ENCODE assay signal across 11 cellular contexts in genomic region chr16:67249762-67250327, GRCh38. TPM values are rescaled to one million over a fixed set of nuclear protein-coding genes. Genes with fewer than 3 reads are reported as not detected.
DNase-seq lines count a peak whose midpoint lies in the region; ATAC-seq and TF ChIP-seq lines count a peak whose summit lies in the region.
"Had no signal": no experiment of that assay in that cellular context is flagged by ENCODE, and none has a peak within 500 bp of the region (broad histone marks: within the 10 kb centered on the region; RNA-seq: fewer than 3 reads in every experiment).

No MANE protein-coding gene starts in this region.

- POLR2A ChIA-PET in CD4-positive, alpha-beta T cell (lab: Charles Lee): interaction anchor here (0.7 to 6.2 kb wide), 2 partner anchors 12 to 22 kb away, joined by 3 to 81 read pairs; partner anchors contain the start of gene TMEM208

- peak overlapping the region; percentile 88 for H3K4me3 Mint-ChIP-seq in CD4-positive, alpha-beta T cell
- peak overlapping the region; percentile 75 for H3K4me3 Mint-ChIP-seq in natural killer cell

- CTCF ChIA-PET in CD4-positive, alpha-beta T cell (lab: Charles Lee): no interaction called here

- no peak overlapping the region for H3K9ac ChIP-seq in HUES48 (ENCODE audit: low read depth, low read length)

- peaks cover 32% of the 10 kb centered on the region for H3K4me1 Mint-ChIP-seq in CD4-positive, alpha-beta T cell (ENCODE audit: low read depth)
- peaks cover 15 to 37% of the 10 kb centered on the region in 2 donors for H3K4me1 Mint-ChIP-seq in natural killer cell

- TF ChIP-seq EP300 in stomach (IDR thresholded peaks at IDR 0.05): no peak

- no peaks in the 10 kb centered on the region for H3K36me3 Mint-ChIP-seq in CD4-positive, alpha-beta T cell (ENCODE audit: low read depth)
- no peaks in the 10 kb centered on the region for H3K36me3 Mint-ChIP-seq in natural killer cell

- DNase-seq in CD4-positive, alpha-beta T cell: no peak
- DNase-seq in astrocyte of the hippocampus (ENCODE audit: low read depth, low spot score) (peak; percentile 20), natural killer cell (no peak), stomach (no peak), GM03348 (ENCODE audit: low spot score) (no peak)
- DNase-seq: SHP77; stimulated activated naive CD4-positive, alpha-beta T cell treated with Interleukin-2 at 50 U/mL for 16 hours had no signal

- no peak for TF ChIP-seq CTCF in CD4-positive, alpha-beta T cell (IDR thresholded peaks at IDR 0.05)
- TF ChIP-seq CTCF in natural killer cell (IDR thresholded peaks at IDR 0.05): no peak
- no peak for TF ChIP-seq CTCF in stomach (IDR thresholded peaks at IDR 0.05)

- peaks cover 13% of the 10 kb centered on the region for H3K27me3 Mint-ChIP-seq in CD4-positive, alpha-beta T cell
- H3K27me3 Mint-ChIP-seq in natural killer cell (ENCODE audit: low read depth in 2 of 2): peaks cover 18 to 35% of the 10 kb centered on the region in 2 donors

- ATAC-seq in CD4-positive, alpha-beta T cell (ENCODE audit: poor library complexity): no peak
- ATAC-seq in natural killer cell (no peak), HG03439 (IDR thresholded peaks at IDR 0.05; ENCODE audit: unreplicated experiment) (no peak), HG02973 (IDR thresholded peaks at IDR 0.05; ENCODE audit: unreplicated experiment) (no peak)
- ATAC-seq: left lobe of liver had no signal

- intact Hi-C loops in CD4-positive, alpha-beta T cell (cut with DNase I, micrococcal nuclease): loop anchor here (5.0 to 10.0 kb wide), 3 partner anchors 143 to 835 kb away; partner anchors contain the start of genes NFATC3 (in 1 of the 2), PHAF1 (in 1 of the 2), RANBP10 (in 1 of the 2) and TSNAXIP1 (in 1 of the 2)
- intact Hi-C loops in natural killer cell (cut with micrococcal nuclease): no loop called here
- intact Hi-C loops in stomach (cut with DNase I; ENCODE audit: low total_unique reads): no loop called here

- H3K36me3 ChIP-seq in HUES48 (ENCODE audit: control insufficient read depth, insufficient read depth, low read length) (peaks cover 6% of the 10 kb centered on the region; the same call in 1 of the 2 replicates), stomach (no peaks in the 10 kb centered on the region)

- peaks cover 6% of the 10 kb centered on the region for H3K27me3 ChIP-seq in CD4-positive, alpha-beta T cell (ENCODE audit: control insufficient read depth, insufficient read depth, low read length)
- H3K27me3 ChIP-seq in HUES48 (ENCODE audit: control insufficient read depth, insufficient read depth, low read length) (peaks cover 26% of the 10 kb centered on the region), stomach (peaks cover 0 to 48% (median 19%) of the 10 kb centered on the region in 3 donors)

- peak overlapping the region; percentile 73; the same call in 1 of the 2 replicates for H3K4me3 ChIP-seq in HUES48 (ENCODE audit: low read depth, low read length)
- no peak overlapping the region for H3K4me3 ChIP-seq in stomach

- H3K9me3 ChIP-seq in CD4-positive, alpha-beta T cell (ENCODE audit: control insufficient read depth, low read length): no peaks in the 10 kb centered on the region
- H3K9me3 ChIP-seq in HUES48 (ENCODE audit: control insufficient read depth, insufficient read depth, low read length) (no peaks in the 10 kb centered on the region), stomach (no peaks in the 10 kb centered on the region)

- 53 to 64% (median 55%) methylated on average over 8 of the region's 8 CpGs for WGBS in stomach, 5 donors

- H3K9me3 Mint-ChIP-seq in CD4-positive, alpha-beta T cell: no peaks in the 10 kb centered on the region
- H3K9me3 Mint-ChIP-seq in natural killer cell: no peaks in the 10 kb centered on the region

- H3K27ac Mint-ChIP-seq in CD4-positive, alpha-beta T cell: no peak overlapping the region
- no peak overlapping the region for H3K27ac Mint-ChIP-seq in natural killer cell

- no peak overlapping the region for H3K27ac ChIP-seq in CD4-positive, alpha-beta T cell (ENCODE audit: low read depth, low read length)
- H3K27ac ChIP-seq in HUES48 (ENCODE audit: low read depth, low read length) (no peak overlapping the region), stomach (no peak overlapping the region)

- no peak for TF ChIP-seq POLR2A in stomach (IDR thresholded peaks at IDR 0.05)

- H3K4me1 ChIP-seq in HUES48 (ENCODE audit: control insufficient read depth, insufficient read depth, low read length) (peaks cover 23% of the 10 kb centered on the region), stomach (peaks cover 28 to 43% (median 41%) of the 10 kb centered on the region in 4 donors)

RNA-seq across cellular contexts. Expression of gene SLC9A5, which starts 1.1 kb away (rescaled TPM):
- 1 to 10 TPM; 3.1 TPM for total RNA-seq in CD4-positive, alpha-beta T cell
- total RNA-seq in natural killer cell (1 to 10 TPM; 1.2 to 2.6 (median 1.6) TPM), stomach (1 to 10 TPM in 2 of 5 donors, under 1 TPM in 2, not detected in 1; 0.89 to 5.3 (median 2.6) TPM)
- under 1 TPM; 0.19 to 0.43 (median 0.31) TPM for polyA plus RNA-seq in stomach

RNA-seq across cellular contexts. Expression of gene FHOD1, which starts 2.6 kb away (rescaled TPM):
- total RNA-seq in CD4-positive, alpha-beta T cell: 10 to 100 TPM; 21.1 to 26.0 TPM
- total RNA-seq in natural killer cell (10 to 100 TPM; 79.3 to 96.8 (median 89.2) TPM), stomach (100 to 1,000 TPM in 1 of 5 donors, 10 to 100 TPM in 3, 1 to 10 TPM in 1; 6.1 to 101 (median 25.9) TPM)
- polyA plus RNA-seq in stomach: 10 to 100 TPM; 12.8 to 19.2 (median 15.7) TPM

RNA-seq across cellular contexts. Expression of gene TMEM208, which starts 22.9 kb away (rescaled TPM):
- 10 to 100 TPM; 35.8 to 37.6 TPM for total RNA-seq in CD4-positive, alpha-beta T cell
- total RNA-seq in natural killer cell: 10 to 100 TPM; 34.5 to 39.2 (median 36.7) TPM
- 100 to 1,000 TPM in 1 of 5 donors, 10 to 100 TPM in 3, 1 to 10 TPM in 1; 8.7 to 126 (median 46.4) TPM for total RNA-seq in stomach
- 100 to 1,000 TPM in 1 of 3 donors, 10 to 100 TPM in 2; 39.6 to 141 (median 89.2) TPM for polyA plus RNA-seq in stomach

RNA-seq across cellular contexts. Expression of gene PLEKHG4, which starts 29.5 kb away (rescaled TPM):
- total RNA-seq in CD4-positive, alpha-beta T cell: 10 to 100 TPM; 13.1 to 14.0 TPM
- total RNA-seq in natural killer cell: 10 to 100 TPM in 1 of 3 donors, 1 to 10 TPM in 2; 6.8 to 14.7 (median 8.5) TPM
- total RNA-seq in stomach: 10 to 100 TPM in 2 of 5 donors, 1 to 10 TPM in 3; 2.3 to 57.1 (median 8.1) TPM
- polyA plus RNA-seq in stomach: 1 to 10 TPM; 2.5 to 10.0 (median 3.1) TPM

RNA-seq across cellular contexts. Expression of gene ELMO3, which starts 50.9 kb away (rescaled TPM):
- total RNA-seq in CD4-positive, alpha-beta T cell: 1 to 10 TPM; 1.9 to 2.3 TPM
- total RNA-seq in natural killer cell: 1 to 10 TPM; 1.9 to 3.3 (median 2.3) TPM
- 100 to 1,000 TPM in 2 of 5 donors, 10 to 100 TPM in 3; 11.6 to 133 (median 57.2) TPM for total RNA-seq in stomach
- polyA plus RNA-seq in stomach: 10 to 100 TPM; 20.4 to 44.6 (median 37.1) TPM

Comparison
In these comparisons a context has a peak if more than half of its experiments do, and no peak if none do; other contexts are left out.
1. intact Hi-C loops: an anchor here in CD4-positive, alpha-beta T cell (5.0 to 10.0 kb wide); none called in natural killer cell and stomach.